Comparison of ENCODE assay signal across 14 cellular contexts in the genomic region with DNA sequence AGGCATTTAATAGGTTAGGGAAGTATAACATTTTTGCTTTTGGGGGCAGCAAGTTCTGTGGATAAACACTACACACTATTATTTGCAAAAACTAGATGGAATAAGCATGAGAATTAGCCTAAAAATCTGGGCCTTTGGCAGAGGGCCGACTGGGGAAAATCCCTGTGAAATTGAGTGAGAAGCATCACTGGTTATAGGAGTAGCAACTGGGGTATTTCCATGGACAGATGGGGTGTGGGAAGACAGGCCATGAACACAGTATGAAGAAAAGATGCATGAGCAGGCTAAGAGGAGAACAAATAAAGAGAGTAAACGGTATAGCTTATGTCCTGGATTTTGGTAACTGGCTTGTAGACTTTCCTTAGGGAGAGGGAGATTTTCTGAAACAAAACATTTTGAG. TPM values are rescaled to one million over a fixed set of nuclear protein-coding genes. Genes with fewer than 3 reads are reported as not detected.
DNase-seq lines count a peak whose midpoint lies in the region; ATAC-seq, FAIRE-seq and TF ChIP-seq lines count a peak whose summit lies in the region.
"Had no signal": no experiment of that assay in that cellular context is flagged by ENCODE, and none has a peak within 500 bp of the region (broad histone marks: within the 10 kb centered on the region; RNA-seq: fewer than 3 reads in every experiment).

No MANE protein-coding gene starts in this region.

- no peaks in the 10 kb centered on the region for H3K9me3 Mint-ChIP-seq in activated T-cell treated with anti-CD3 and anti-CD28 coated beads, Interleukin-2, amount 50 U/mL, for 24 hours
- H3K9me3 Mint-ChIP-seq in activated T-cell treated with anti-CD3 and anti-CD28 coated beads, Interleukin-2, amount 50 U/mL, for 72 hours, result no peaks in the 10 kb centered on the region
- H3K9me3 Mint-ChIP-seq in astrocyte (ENCODE audit: unreplicated experiment) (no peaks in the 10 kb centered on the region), memory B cell (no peaks in the 10 kb centered on the region)

- no peaks in the 10 kb centered on the region for H3K9me3 ChIP-seq in astrocyte (ENCODE audit: insufficient read depth, low read depth, low read length)
- no peaks in the 10 kb centered on the region for H3K9me3 ChIP-seq in testis

- WGBS in testis, 2 donors, result 71 to 89% methylated on average over 2 of the region's 2 CpGs

- no peak overlapping the region for H3K4me3 Mint-ChIP-seq in activated T-cell treated with anti-CD3 and anti-CD28 coated beads, Interleukin-2, amount 50 U/mL, for 24 hours
- no peak overlapping the region for H3K4me3 Mint-ChIP-seq in activated T-cell treated with anti-CD3 and anti-CD28 coated beads, Interleukin-2, amount 50 U/mL, for 72 hours
- H3K4me3 Mint-ChIP-seq in astrocyte (ENCODE audit: unreplicated experiment), result peak overlapping the region; percentile 36
- H3K4me3 Mint-ChIP-seq in memory B cell, result no peak overlapping the region
- H3K4me3 Mint-ChIP-seq: activated CD8-positive, alpha-beta T cell treated with anti-CD3 and anti-CD28 coated beads, Interleukin-2, amount 10 ng/mL, durations not matched to agents 7 days and 5 days had no signal

- H3K9ac ChIP-seq in astrocyte (ENCODE audit: low read length), result no peak overlapping the region

- DNase-seq in activated T-cell treated with anti-CD3 and anti-CD28 coated beads, Interleukin-2, amount 50 U/mL, for 24 hours, result no peak
- DNase-seq in activated T-cell treated with anti-CD3 and anti-CD28 coated beads, Interleukin-2, amount 50 U/mL, for 72 hours, result no peak
- DNase-seq in astrocyte (ENCODE audit: low read depth) (no peak), memory B cell (ENCODE audit: low spot score in 2 of 2) (no peak), testis (no peak), GM19240 (ENCODE audit: insufficient read length, low spot score) (no peak), NCI-H510A (lab: John Stamatoyannopoulos, UW) (no peak), left colon (no peak)
- DNase-seq: activated CD8-positive, alpha-beta T cell treated with anti-CD3 and anti-CD28 coated beads, Interleukin-2, amount 10 ng/mL, durations not matched to agents 7 days and 5 days; activated naive CD4-positive, alpha-beta T cell treated with Interleukin-2 at 50 U/mL for 16 hours; NCI-H1048; NCI-H524 treated with DMSO at 0.1 percent for 48 hours; T1000 had no signal

- H3K36me3 Mint-ChIP-seq in activated T-cell treated with anti-CD3 and anti-CD28 coated beads, Interleukin-2, amount 50 U/mL, for 24 hours (ENCODE audit: low read depth), result peaks cover 64% of the 10 kb centered on the region
- H3K36me3 Mint-ChIP-seq in activated T-cell treated with anti-CD3 and anti-CD28 coated beads, Interleukin-2, amount 50 U/mL, for 72 hours (ENCODE audit: insufficient read depth in 2 of 2), result peaks cover 8 to 26% of the 10 kb centered on the region in 2 donors
- H3K36me3 Mint-ChIP-seq in astrocyte (ENCODE audit: low read depth, unreplicated experiment), result peaks cover 21% of the 10 kb centered on the region
- H3K36me3 Mint-ChIP-seq in memory B cell, result peaks cover 32% of the 10 kb centered on the region

- H4K20me1 ChIP-seq in astrocyte (ENCODE audit: insufficient read depth, low read length), result peaks cover 18% of the 10 kb centered on the region

- TF ChIP-seq POLR2A in testis (IDR thresholded peaks at IDR 0.05), result no peak

- FAIRE-seq in astrocyte (lab: Jason Lieb, UNC), result no peak
- FAIRE-seq: HepG2 had no signal

- peaks cover 26% of the 10 kb centered on the region for H3K36me3 ChIP-seq in astrocyte (ENCODE audit: insufficient read depth, low read length)
- H3K36me3 ChIP-seq in testis (ENCODE audit: low read depth, missing control alignments), result no peaks in the 10 kb centered on the region

- no peaks in the 10 kb centered on the region for H3K79me2 ChIP-seq in astrocyte (ENCODE audit: insufficient read depth, low read length)

- TF ChIP-seq CTCF in astrocyte (IDR thresholded peaks at IDR 0.05; ENCODE audit: insufficient read depth, low read depth, low read length) (no peak), testis (IDR thresholded peaks at IDR 0.05) (no peak)

- H3K4me3 ChIP-seq in astrocyte (ENCODE audit: insufficient read depth, low read depth, low read length), result no peak overlapping the region
- no peak overlapping the region for H3K4me3 ChIP-seq in testis

- peak overlapping the region; percentile 67 for H3K4me2 ChIP-seq in astrocyte (ENCODE audit: low read length)

- peak overlapping the region; percentile 33 for H3K27ac Mint-ChIP-seq in activated T-cell treated with anti-CD3 and anti-CD28 coated beads, Interleukin-2, amount 50 U/mL, for 24 hours
- no peak overlapping the region for H3K27ac Mint-ChIP-seq in activated T-cell treated with anti-CD3 and anti-CD28 coated beads, Interleukin-2, amount 50 U/mL, for 72 hours
- peak overlapping the region; percentile 63 for H3K27ac Mint-ChIP-seq in astrocyte (ENCODE audit: unreplicated experiment)
- peak overlapping the region; percentile 42 for H3K27ac Mint-ChIP-seq in memory B cell

- peak overlapping the region; percentile 39 for H3K27ac ChIP-seq in astrocyte (ENCODE audit: low read depth, low read length)
- peak overlapping the region; percentile 39 to 62 for H3K27ac ChIP-seq in testis

- intact Hi-C loops in testis (cut with DNase I; ENCODE audit: low total_unique reads) (no loop called here), left colon (cut with DNase I, micrococcal nuclease) (no loop called here)

- no peaks in the 10 kb centered on the region for H3K4me1 Mint-ChIP-seq in activated T-cell treated with anti-CD3 and anti-CD28 coated beads, Interleukin-2, amount 50 U/mL, for 24 hours (ENCODE audit: low read depth)
- H3K4me1 Mint-ChIP-seq in activated T-cell treated with anti-CD3 and anti-CD28 coated beads, Interleukin-2, amount 50 U/mL, for 72 hours (ENCODE audit: low read depth), result no peaks in the 10 kb centered on the region
- peaks cover 26% of the 10 kb centered on the region for H3K4me1 Mint-ChIP-seq in astrocyte (ENCODE audit: low read depth, unreplicated experiment)
- H3K4me1 Mint-ChIP-seq in memory B cell, result no peaks in the 10 kb centered on the region

- no peaks in the 10 kb centered on the region for H3K27me3 Mint-ChIP-seq in activated T-cell treated with anti-CD3 and anti-CD28 coated beads, Interleukin-2, amount 50 U/mL, for 24 hours
- no peaks in the 10 kb centered on the region for H3K27me3 Mint-ChIP-seq in activated T-cell treated with anti-CD3 and anti-CD28 coated beads, Interleukin-2, amount 50 U/mL, for 72 hours (ENCODE audit: low read depth)
- no peaks in the 10 kb centered on the region for H3K27me3 Mint-ChIP-seq in astrocyte (ENCODE audit: low read depth, unreplicated experiment)
- no peaks in the 10 kb centered on the region for H3K27me3 Mint-ChIP-seq in memory B cell

- no peaks in the 10 kb centered on the region for H3K27me3 ChIP-seq in astrocyte (ENCODE audit: insufficient read depth, low read length)
- no peaks in the 10 kb centered on the region for H3K27me3 ChIP-seq in testis

- no peak overlapping the region for H2AFZ ChIP-seq in astrocyte (ENCODE audit: low read depth, low read length)

- peaks cover 40% of the 10 kb centered on the region for H3K4me1 ChIP-seq in astrocyte (ENCODE audit: insufficient read depth, low read length)
- peaks cover 18% of the 10 kb centered on the region for H3K4me1 ChIP-seq in testis

- no peak for ATAC-seq in activated T-cell treated with anti-CD3 and anti-CD28 coated beads, Interleukin-2, amount 50 U/mL, for 72 hours (replicated peaks in 1 of 2)
- ATAC-seq in memory B cell (ENCODE audit: low read depth), result no peak
- ATAC-seq in left colon, result no peak
- ATAC-seq: activated CD8-positive, alpha-beta T cell treated with anti-CD3 and anti-CD28 coated beads, Interleukin-2, amount 10 ng/mL, durations not matched to agents 7 days and 5 days; HepG2 had no signal

RNA-seq across cellular contexts. Expression of gene CSPG5, which starts 32.9 kb away (rescaled TPM):
- under 1 TPM; 0.30 to 0.48 TPM for total RNA-seq in activated T-cell treated with anti-CD3 and anti-CD28 coated beads, Interleukin-2, amount 50 U/mL, for 72 hours
- total RNA-seq in astrocyte (1.2 and 2.2 TPM in 2 replicates), testis (1 to 10 TPM; 2.4 to 2.7 TPM), left colon (under 1 TPM; 0.46 to 0.47 TPM)
- 4.9 TPM for polyA plus RNA-seq in testis (ENCODE audit: insufficient read depth, low read depth, low replicate concordance)
